ENCODE assay signal across 22 cellular contexts in the genomic region with DNA sequence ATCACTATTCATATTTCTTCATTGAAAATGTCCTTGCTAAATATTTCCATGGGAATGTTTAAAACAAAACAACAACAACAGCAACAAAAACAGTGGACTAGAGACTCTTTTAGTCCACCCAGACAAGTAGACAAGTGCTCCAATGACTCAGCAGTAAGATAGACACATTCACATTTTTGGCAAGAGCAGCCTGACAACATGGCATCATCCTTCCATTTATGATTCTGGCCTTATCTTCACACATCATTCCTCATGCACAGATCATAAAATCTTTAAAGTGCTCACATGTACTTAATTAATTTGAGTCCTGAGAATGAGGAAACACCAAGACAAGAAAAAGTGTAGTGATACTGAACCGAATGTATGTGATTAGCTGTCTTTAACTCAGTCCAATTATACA.
A peak's percentile ranks its signal among the peaks of the same experiment; 100 is the strongest.
DNase-seq lines count a peak whose midpoint lies in the region; ATAC-seq lines count a peak whose summit lies in the region.
"Had no signal": no experiment of that assay in that cellular context is flagged by ENCODE, and none has a peak within 500 bp of the region (broad histone marks: within the 10 kb centered on the region; RNA-seq: fewer than 3 reads in every experiment).

No MANE protein-coding gene starts in this region.

- H3K4me3 ChIP-seq in skeletal muscle cell (ENCODE audit: low read depth, low read length), result no peak overlapping the region
- H3K4me3 ChIP-seq: colonic mucosa, skin epidermis, upper lobe of left lung had no signal

- peak; percentile 0 for DNase-seq in GM04503 (ENCODE audit: low read depth)
- DNase-seq in OCI-M1 (lab: John Stamatoyannopoulos, UW), result peak; percentile 67
- DNase-seq in fibroblast of peridontal ligament (ENCODE audit: extremely low read depth), result peak; percentile 22
- peak; percentile 19 for DNase-seq in skeletal muscle cell (ENCODE audit: low read depth)
- DNase-seq in NCI-H1105 (lab: John Stamatoyannopoulos, UW), result no peak
- no peak for DNase-seq in stimulated activated naive CD4-positive, alpha-beta T cell (lab: John Stamatoyannopoulos, UW)
- DNase-seq: activated CD8-positive, alpha-beta T cell treated with anti-CD3 and anti-CD28 coated beads, Interleukin-2, amount 10 ng/mL, durations not matched to agents 7 days and 5 days; activated naive CD4-positive, alpha-beta T cell treated with anti-CD3 and anti-CD28 coated beads, Interleukin-2, amount 50 U/mL, for 16 hours; activated T-cell treated with anti-CD3 and anti-CD28 coated beads, Interleukin-2, amount 50 U/mL, for 4 hours; colonic mucosa; endodermal cell; NCI-H146; NCI-H2171 treated with DMSO at 0.1 percent for 48 hours; NCI-H82; nephron progenitor cell; PC-3; stimulated activated CD4-positive, alpha-beta T cell treated with anti-CD3 and anti-CD28 coated beads, Interleukin-2, amount 100 ng/mL, for 48 hours; T-helper 2 cell; upper lobe of left lung had no signal

- no peak for ATAC-seq in HG02759 (IDR thresholded peaks at IDR 0.05; ENCODE audit: unreplicated experiment)
- ATAC-seq: activated CD8-positive, alpha-beta T cell treated with anti-CD3 and anti-CD28 coated beads, Interleukin-2, amount 10 ng/mL, durations not matched to agents 7 days and 5 days; activated T-cell treated with anti-CD3 and anti-CD28 coated beads, Interleukin-2, amount 50 U/mL, for 4 hours; PC-3; WTC11 had no signal

Comparison
In these comparisons a context has a peak if more than half of its experiments do, and no peak if none do; other contexts are left out.
1. DNase-seq: peak in GM04503 (single experiment), OCI-M1 (single experiment), fibroblast of peridontal ligament (single experiment) and skeletal muscle cell (single experiment); none in NCI-H1105 (single experiment) and stimulated activated naive CD4-positive, alpha-beta T cell (0 of 6).